Comparison of ENCODE assay signal across 18 cellular contexts in the genomic region with DNA sequence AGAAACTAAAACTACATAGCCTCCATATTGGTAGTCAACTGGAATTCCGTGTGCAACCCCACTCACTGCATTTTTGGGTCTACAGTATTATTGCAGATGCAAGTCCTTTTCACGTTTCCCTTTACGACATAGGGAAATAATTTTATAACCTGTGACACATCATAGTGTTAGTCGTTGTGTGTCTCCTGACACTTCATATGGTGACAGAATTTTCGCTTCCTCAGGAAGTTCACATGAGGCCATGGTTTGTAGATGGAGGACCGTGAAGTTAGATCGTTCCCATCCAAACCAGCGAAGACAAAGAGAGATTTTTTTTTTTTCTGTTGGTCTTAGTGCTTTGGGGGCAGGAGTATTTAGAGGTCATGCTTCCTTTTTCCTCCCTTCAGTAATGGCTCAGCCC. TPM values are rescaled to one million over a fixed set of nuclear protein-coding genes. Genes with fewer than 3 reads are reported as not detected.
DNase-seq lines count a peak whose midpoint lies in the region; ATAC-seq, FAIRE-seq and TF ChIP-seq lines count a peak whose summit lies in the region.
"Had no signal": no experiment of that assay in that cellular context is flagged by ENCODE, and none has a peak within 500 bp of the region (broad histone marks: within the 10 kb centered on the region; RNA-seq: fewer than 3 reads in every experiment).

No MANE protein-coding gene starts in this region.

- H3K4me3 Mint-ChIP-seq in CD4-positive, CD25-positive, alpha-beta regulatory T cell, result peak overlapping the region in 1 of 4 donors; percentile 24
- no peak overlapping the region for H3K4me3 Mint-ChIP-seq in endodermal cell
- H3K4me3 Mint-ChIP-seq: activated CD8-positive, alpha-beta T cell treated with anti-CD3 and anti-CD28 coated beads, Interleukin-2, amount 10 ng/mL, durations not matched to agents 7 days and 5 days had no signal

- no peaks in the 10 kb centered on the region for H3K9me3 Mint-ChIP-seq in CD4-positive, CD25-positive, alpha-beta regulatory T cell
- H3K9me3 Mint-ChIP-seq in endodermal cell, result no peaks in the 10 kb centered on the region

- H3K36me3 Mint-ChIP-seq in CD4-positive, CD25-positive, alpha-beta regulatory T cell, result peaks cover 51% of the 10 kb centered on the region
- H3K36me3 Mint-ChIP-seq in endodermal cell (ENCODE audit: low read depth), result peaks cover 63% of the 10 kb centered on the region

- H3K9me3 ChIP-seq in CD4-positive, CD25-positive, alpha-beta regulatory T cell (ENCODE audit: control insufficient read depth in 2 of 2, low read length in 2 of 2), result no peaks in the 10 kb centered on the region
- no peaks in the 10 kb centered on the region for H3K9me3 ChIP-seq in endodermal cell (ENCODE audit: control insufficient read depth, low read length)
- H3K9me3 ChIP-seq: esophagus muscularis mucosa, psoas muscle had no signal

- no peaks in the 10 kb centered on the region for H3K4me1 ChIP-seq in CD4-positive, CD25-positive, alpha-beta regulatory T cell (ENCODE audit: control insufficient read depth, insufficient read depth, low read length, poor library complexity, severe bottlenecking)
- peaks cover 11% of the 10 kb centered on the region for H3K4me1 ChIP-seq in endodermal cell (ENCODE audit: control insufficient read depth, insufficient read depth, low read length)
- H3K4me1 ChIP-seq: esophagus muscularis mucosa, psoas muscle had no signal

- peaks cover 5 to 18% (median 6%) of the 10 kb centered on the region in 4 donors for H3K4me1 Mint-ChIP-seq in CD4-positive, CD25-positive, alpha-beta regulatory T cell
- H3K4me1 Mint-ChIP-seq in endodermal cell, result peaks cover 52% of the 10 kb centered on the region

- peaks cover 74% of the 10 kb centered on the region for H3K36me3 ChIP-seq in CD4-positive, CD25-positive, alpha-beta regulatory T cell (ENCODE audit: control insufficient read depth, insufficient read depth, low read length)
- H3K36me3 ChIP-seq in endodermal cell (ENCODE audit: control insufficient read depth, insufficient read depth, low read length), result peaks cover 83% of the 10 kb centered on the region

- H3K27me3 Mint-ChIP-seq in CD4-positive, CD25-positive, alpha-beta regulatory T cell, result no peaks in the 10 kb centered on the region
- H3K27me3 Mint-ChIP-seq in endodermal cell (ENCODE audit: insufficient read depth), result no peaks in the 10 kb centered on the region

- peak overlapping the region in 2 of 3 donors; percentile 2 to 32 for H3K27ac Mint-ChIP-seq in CD4-positive, CD25-positive, alpha-beta regulatory T cell
- peak overlapping the region; percentile 74 for H3K27ac Mint-ChIP-seq in endodermal cell
- H3K27ac Mint-ChIP-seq: activated CD8-positive, alpha-beta T cell treated with anti-CD3 and anti-CD28 coated beads, Interleukin-2, amount 10 ng/mL, durations not matched to agents 7 days and 5 days had no signal

- peak; percentile 28 for FAIRE-seq in GM19239 (lab: Jason Lieb, UNC)

- DNase-seq in CD4-positive, CD25-positive, alpha-beta regulatory T cell, result no peak
- no peak for DNase-seq in GM19239 (ENCODE audit: insufficient read length, low spot score)
- DNase-seq in endodermal cell, result no peak
- no peak for DNase-seq in germinal center (ENCODE audit: low spot score)
- DNase-seq in hippocampal formation (lab: John Stamatoyannopoulos, UW), result no peak
- DNase-seq in glomerular visceral epithelial cell (ENCODE audit: extremely low spot score), result no peak
- DNase-seq: activated CD8-positive, alpha-beta T cell treated with anti-CD3 and anti-CD28 coated beads, Interleukin-2, amount 10 ng/mL, durations not matched to agents 7 days and 5 days; activated naive CD4-positive, alpha-beta T cell treated with anti-CD3 and anti-CD28 coated beads, Interleukin-2, amount 50 U/mL, for 16 hours; AML-193; caudate nucleus; NCI-H2171 treated with DMSO at 0.1 percent for 48 hours; stimulated activated CD4-positive, alpha-beta T cell treated with anti-CD3 and anti-CD28 coated beads, Interleukin-1b, Interleukin-23, amount 100 ng/mL, for 48 hours; stimulated activated naive CD8-positive, alpha-beta T cell treated with anti-CD3 and anti-CD28 coated beads, Interleukin-15, Interleukin-2, amounts not matched to agents 100 U/mL and 50 U/mL, for 24 hours had no signal

- ATAC-seq in CD4-positive, CD25-positive, alpha-beta regulatory T cell (ENCODE audit: low read depth in 2 of 2), result no peak
- ATAC-seq in HG03378 (IDR thresholded peaks at IDR 0.05; ENCODE audit: unreplicated experiment) (peak; percentile 35), GM21367 (IDR thresholded peaks at IDR 0.05; ENCODE audit: unreplicated experiment) (no peak)
- ATAC-seq: activated CD8-positive, alpha-beta T cell treated with anti-CD3 and anti-CD28 coated beads, Interleukin-2, amount 10 ng/mL, durations not matched to agents 7 days and 5 days; stimulated activated naive CD8-positive, alpha-beta T cell treated with anti-CD3 and anti-CD28 coated beads, Interleukin-15, Interleukin-2, amounts not matched to agents 100 U/mL and 50 U/mL, for 24 hours had no signal

- no peak for TF ChIP-seq CTCF in endodermal cell (conservative IDR thresholded peaks at IDR 0.05)

- no peaks in the 10 kb centered on the region for H3K27me3 ChIP-seq in CD4-positive, CD25-positive, alpha-beta regulatory T cell (ENCODE audit: control insufficient read depth, insufficient read depth, low read length)
- H3K27me3 ChIP-seq in endodermal cell (ENCODE audit: control insufficient read depth, insufficient read depth, low read length, poor library complexity, severe bottlenecking), result no peaks in the 10 kb centered on the region
- H3K27me3 ChIP-seq: esophagus muscularis mucosa had no signal

- H3K9ac ChIP-seq in endodermal cell (ENCODE audit: extremely low read depth, low read length, poor library complexity, severe bottlenecking), result no peak overlapping the region
- H3K9ac ChIP-seq: KMS-11 had no signal

- peak overlapping the region; percentile 20 for H3K4me3 ChIP-seq in CD4-positive, CD25-positive, alpha-beta regulatory T cell (ENCODE audit: low read depth, low read length)
- no peak overlapping the region for H3K4me3 ChIP-seq in endodermal cell (ENCODE audit: low read length)
- H3K4me3 ChIP-seq: esophagus muscularis mucosa, psoas muscle had no signal

- 94 to 99% methylated on average over 6 to 8 of the region's 8 CpGs for WGBS in endodermal cell (ENCODE audit: insufficient coverage in 1 of 2, insufficient read length in 1 of 2), 2 experiments

- H3K27ac ChIP-seq in CD4-positive, CD25-positive, alpha-beta regulatory T cell (ENCODE audit: insufficient read depth, low read length, poor library complexity, severe bottlenecking), result no peak overlapping the region
- no peak overlapping the region for H3K27ac ChIP-seq in endodermal cell (ENCODE audit: low read depth, low read length)
- H3K27ac ChIP-seq: esophagus muscularis mucosa, KMS-11, psoas muscle had no signal

RNA-seq across cellular contexts. Expression of a gene that starts 15.7 kb away (rescaled TPM):
- 10.2 TPM for total RNA-seq in CD4-positive, CD25-positive, alpha-beta regulatory T cell
- polyA plus RNA-seq in CD4-positive, CD25-positive, alpha-beta regulatory T cell, result under 1 TPM; 0.25 to 0.36 (median 0.30) TPM
- total RNA-seq in endodermal cell, result 100 to 1,000 TPM; 103 to 165 TPM
- polyA plus RNA-seq in endodermal cell (2013, experiment 1 of 2), result 133 TPM
- polyA plus RNA-seq in endodermal cell (2013, experiment 2 of 2), result 140 TPM
